Comparison of ENCODE assay signal across 8 cellular contexts in genomic region chr13:79406597-79406908, GRCh38. TPM values are rescaled to one million over a fixed set of nuclear protein-coding genes. Genes with fewer than 3 reads are reported as not detected.
A peak's percentile ranks its signal among the peaks of the same experiment; 100 is the strongest.
DNase-seq lines count a peak whose midpoint lies in the region; ATAC-seq and TF ChIP-seq lines count a peak whose summit lies in the region.

No MANE protein-coding gene starts in this region.

- H3K27ac ChIP-seq in MM.1S (ENCODE audit: low read length) (peak overlapping the region; percentile 81), duodenal mucosa (ENCODE audit: low read depth, low read length) (peak overlapping the region; percentile 94)

- H3K27me3 ChIP-seq in Caco-2 (replicated peaks; ENCODE audit: control insufficient read depth, insufficient read depth, low read length) (no peaks in the 10 kb centered on the region), MM.1S (replicated peaks; ENCODE audit: insufficient read depth, low read length) (no peaks in the 10 kb centered on the region), duodenal mucosa (ENCODE audit: control insufficient read depth in 1 of 2, insufficient read depth in 2 of 2, low read length in 2 of 2) (no peaks in the 10 kb centered on the region)

- H3K9ac ChIP-seq in MM.1S (ENCODE audit: low read length) (peak overlapping the region; percentile 92), duodenal mucosa (ENCODE audit: low read depth in 1 of 2, low read length in 2 of 2) (peak overlapping the region; percentile 91 to 94)

- H3K27ac Mint-ChIP-seq in Caco-2 (ENCODE audit: unreplicated experiment) (peak overlapping the region; percentile 83), naive B cell (peak overlapping the region in 5 of 6 donors; percentile 97 to 99 (median 99))

- H3K79me2 ChIP-seq in MM.1S (ENCODE audit: low read length), result peaks cover 61% of the 10 kb centered on the region

- intact Hi-C loops in Caco-2 (cut with micrococcal nuclease; ENCODE audit: unreplicated experiment), result loop anchor here (1.0 kb wide), 3 partner anchors 24 to 79 kb away; partner anchors contain the start of gene NDFIP2

- H3K36me3 ChIP-seq in Caco-2 (ENCODE audit: control insufficient read depth, insufficient read depth, low read length), result no peaks in the 10 kb centered on the region
- 0 out of 2 replicates have a peak, but pooled peaks cover 1% of the 10 kb centered on the region for H3K36me3 ChIP-seq in MM.1S (replicated peaks; ENCODE audit: insufficient read depth, low read length)
- no peaks in the 10 kb centered on the region for H3K36me3 ChIP-seq in duodenal mucosa (ENCODE audit: control insufficient read depth in 1 of 2, insufficient read depth in 2 of 2, low read length in 2 of 2)

- peaks cover 7% of the 10 kb centered on the region; the same call in 1 of the 2 replicates for H4K20me1 ChIP-seq in MM.1S (ENCODE audit: insufficient read depth, low read length)

- peak overlapping the region; percentile 78 for H2AFZ ChIP-seq in MM.1S (ENCODE audit: low read length)

- H3K36me3 Mint-ChIP-seq in Caco-2 (ENCODE audit: insufficient read depth, unreplicated experiment) (peaks cover 9% of the 10 kb centered on the region), naive B cell (peaks cover 0 to 7% of the 10 kb centered on the region in 2 donors)

- H3F3A ChIP-seq in MM.1S (ENCODE audit: insufficient read depth, low read length), result peaks cover 3% of the 10 kb centered on the region; the same call in 1 of the 2 replicates

- H3K4me3 ChIP-seq in Caco-2 (ENCODE audit: low read depth, low read length) (peak overlapping the region; percentile 86), MM.1S (ENCODE audit: low read length) (peak overlapping the region; percentile 86), duodenal mucosa (ENCODE audit: low read depth in 1 of 2, low read length in 2 of 2) (peak overlapping the region; percentile 79 to 88)

- TF ChIP-seq CTCF in Caco-2 (IDR thresholded peaks at IDR 0.05; ENCODE audit: insufficient read depth in 1 of 2, low read depth in 1 of 2, low read length in 1 of 2, severe bottlenecking in 1 of 2, unreplicated experiment in 1 of 2) (no peak), MM.1S (IDR thresholded peaks at IDR 0.05; ENCODE audit: low read length) (no peak)

- TSS peak; percentile 87 for BruUV-seq in Caco-2 (replicated peaks; lab: Mats Ljungman, UMichigan)

- H3K27me3 Mint-ChIP-seq in Caco-2 (ENCODE audit: insufficient read depth, unreplicated experiment), result no peaks in the 10 kb centered on the region
- H3K27me3 Mint-ChIP-seq in naive B cell, result no peaks in the 10 kb centered on the region

- H3K4me2 ChIP-seq in MM.1S (ENCODE audit: low read depth, low read length), result peak overlapping the region; percentile 72

- CTCF ChIA-PET in Caco-2 (lab: Charles Lee), result interaction anchor here (1.6 kb wide), 1 partner anchor 18 kb away, joined by 4 read pairs; no protein-coding TSS in a partner anchor

- no peak overlapping the region for H3K4me3 Mint-ChIP-seq in Caco-2 (ENCODE audit: unreplicated experiment)
- H3K4me3 Mint-ChIP-seq in naive B cell, result peak overlapping the region in 4 of 8 donors; percentile 93 to 99 (median 97)

- H3K9me3 Mint-ChIP-seq in Caco-2 (ENCODE audit: unreplicated experiment), result no peaks in the 10 kb centered on the region
- no peaks in the 10 kb centered on the region for H3K9me3 Mint-ChIP-seq in naive B cell

- no peaks in the 10 kb centered on the region for H3K9me2 ChIP-seq in MM.1S (replicated peaks; ENCODE audit: insufficient read depth, low read length)

- DNase-seq in Caco-2 (no peak), MM.1S (no peak), naive B cell (no peak), DMS 273 treated with DMSO at 0.1 percent for 48 hours (lab: John Stamatoyannopoulos, UW) (no peak), NCI-H446 treated with DMSO at 0.1 percent for 48 hours (lab: John Stamatoyannopoulos, UW) (no peak)
- DNase-seq in activated CD4-positive, alpha-beta T cell treated with anti-CD3 and anti-CD28 coated beads, Interleukin-2, amount 50 U/mL, for 4 hours, result no peak

- ATAC-seq in GM21528 (IDR thresholded peaks at IDR 0.05; ENCODE audit: low FRiP score, unreplicated experiment) (peak; percentile 33), naive B cell (ENCODE audit: low read depth in 2 of 2) (peak in 1 of 2 donors; percentile 22)

- H3K9me3 ChIP-seq in Caco-2 (no peaks in the 10 kb centered on the region), MM.1S (replicated peaks; ENCODE audit: insufficient read depth, low read length) (no peaks in the 10 kb centered on the region), duodenal mucosa (ENCODE audit: control insufficient read depth in 1 of 2, low read length in 2 of 2) (no peaks in the 10 kb centered on the region)

- peaks cover 18% of the 10 kb centered on the region for H3K4me1 ChIP-seq in Caco-2
- H3K4me1 ChIP-seq in MM.1S (ENCODE audit: low read length), result peaks cover 19% of the 10 kb centered on the region
- peaks cover 34 to 44% of the 10 kb centered on the region in 2 donors for H3K4me1 ChIP-seq in duodenal mucosa (ENCODE audit: control insufficient read depth in 1 of 2, insufficient read depth in 2 of 2, low read length in 2 of 2)

- POLR2A ChIA-PET in Caco-2 (lab: Charles Lee), result interaction anchor here (1.8 kb wide), 1 partner anchor 74 kb away, joined by 7 read pairs; the partner anchor contains the start of gene NDFIP2

- H3K4me1 Mint-ChIP-seq in Caco-2 (ENCODE audit: low read depth, unreplicated experiment) (peaks cover 26% of the 10 kb centered on the region), naive B cell (peaks cover 8 to 33% (median 18%) of the 10 kb centered on the region in 3 donors)

RNA-seq across cellular contexts. Expression of gene RBM26, which starts 0.5 kb away (rescaled TPM):
- total RNA-seq in Caco-2 (2022), result 57.4 and 60.4 TPM in 2 replicates
- polyA plus RNA-seq in naive B cell (ENCODE audit: low read depth in 6 of 6), result 10 to 100 TPM; 15.1 to 28.8 (median 22.2) TPM
